Comparison of ENCODE assay signal across 37 cellular contexts in the genomic region with DNA sequence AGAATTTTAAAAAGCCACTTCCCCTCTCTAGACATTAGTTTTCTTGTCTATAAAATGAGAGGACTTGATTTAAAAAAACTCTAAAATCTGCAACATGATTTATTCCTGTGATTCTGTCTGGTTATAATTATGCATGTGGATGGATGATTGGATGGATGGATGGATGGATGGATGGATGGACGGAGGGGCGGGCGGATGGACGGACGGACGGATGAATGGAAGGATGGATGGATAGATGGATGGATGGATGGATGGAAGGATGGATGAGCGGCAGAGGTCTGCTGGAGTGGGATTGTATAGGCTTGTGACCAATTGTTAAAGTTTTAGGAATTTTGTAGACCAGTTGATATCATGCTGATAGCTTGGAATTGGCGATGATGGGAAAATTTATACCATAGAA.
"Had no signal": no experiment of that assay in that cellular context is flagged by ENCODE, and none has a peak within 500 bp of the region (broad histone marks: within the 10 kb centered on the region; RNA-seq: fewer than 3 reads in every experiment).

No MANE protein-coding gene starts in this region.

- H3K4me3 ChIP-seq: adrenal gland, ascending aorta, body of pancreas, breast epithelium, cardiac muscle cell had no signal

- H3K36me3 ChIP-seq: adrenal gland, ascending aorta, brain microvascular endothelial cell, breast epithelium, cardiac muscle cell had no signal

- H3K9me3 ChIP-seq: adrenal gland, ascending aorta had no signal

- H3K4me1 ChIP-seq: adrenal gland, ascending aorta, body of pancreas, breast epithelium had no signal

- H3K9me3 Mint-ChIP-seq: activated naive CD4-positive, alpha-beta T cell treated with anti-CD3 and anti-CD28 coated beads, Interleukin-2, amount 50 U/mL, for 24 hours; activated T-cell treated with anti-CD3 and anti-CD28 coated beads, Interleukin-2, amount 50 U/mL, for 4 hours; activated T-helper 17 cell treated with anti-CD3 and anti-CD28 coated beads, Interleukin-2, amount 50 U/mL, for 72 hours; central memory CD8-positive, alpha-beta T cell had no signal

- H3K4me1 Mint-ChIP-seq: activated naive CD4-positive, alpha-beta T cell treated with anti-CD3 and anti-CD28 coated beads, Interleukin-2, amount 50 U/mL, for 24 hours; activated naive CD8-positive, alpha-beta T cell treated with anti-CD3 and anti-CD28 coated beads for 36 hours; activated naive CD8-positive, alpha-beta T cell treated with anti-CD3 and anti-CD28 coated beads, Interleukin-2, amount 10 ng/mL, durations not matched to agents 7 days and 5 days; activated T-helper 17 cell treated with anti-CD3 and anti-CD28 coated beads, Interleukin-2, amount 50 U/mL, for 72 hours; central memory CD8-positive, alpha-beta T cell had no signal

- H3K27ac ChIP-seq: adrenal gland, ascending aorta, body of pancreas, brain microvascular endothelial cell, breast epithelium, cardiac muscle cell had no signal

- H3K27ac Mint-ChIP-seq: activated naive CD4-positive, alpha-beta T cell treated with anti-CD3 and anti-CD28 coated beads for 36 hours; activated naive CD4-positive, alpha-beta T cell treated with anti-CD3 and anti-CD28 coated beads, Interleukin-2, amount 10 ng/mL, durations not matched to agents 7 days and 5 days; activated naive CD4-positive, alpha-beta T cell treated with anti-CD3 and anti-CD28 coated beads, Interleukin-2, amount 50 U/mL, for 24 hours; activated naive CD4-positive, alpha-beta T cell treated with anti-CD3 and anti-CD28 coated beads, Interleukin-2, amount 50 U/mL, for 72 hours; activated naive CD8-positive, alpha-beta T cell; activated naive CD8-positive, alpha-beta T cell treated with anti-CD3 and anti-CD28 coated beads for 36 hours; activated naive CD8-positive, alpha-beta T cell treated with anti-CD3 and anti-CD28 coated beads, Interleukin-2, amount 10 ng/mL, durations not matched to agents 7 days and 5 days; activated naive CD8-positive, alpha-beta T cell treated with anti-CD3 and anti-CD28 coated beads, Interleukin-2, amount 50 U/mL, for 24 hours; activated T-cell treated with anti-CD3 and anti-CD28 coated beads, Interleukin-2, amount 50 U/mL, for 24 hours; activated T-cell treated with anti-CD3 and anti-CD28 coated beads, Interleukin-2, amount 50 U/mL, for 72 hours; activated T-helper 1 cell treated with anti-CD3 and anti-CD28 coated beads, Interleukin-12 subunit alpha, Interleukin-12 subunit beta, Interleukin-2, Interleukin-4 antibody, amounts not matched to agents 30 ng/mL and 10 ng/mL and 1 ng/mL, durations not matched to agents 14 hours and 24 hours and 36 hours; activated T-helper 17 cell treated with anti-CD3 and anti-CD28 coated beads, Interleukin-2, amount 50 U/mL, for 72 hours; activated T-helper 2 cell treated with anti-CD3 and anti-CD28 coated beads, Interferon-gamma antibody, Interleukin-2, Interleukin-4, amounts not matched to agents 10 μg/mL and 5 μg/mL and 100 μg/mL, durations not matched to agents 14 hours and 24 hours and 36 hours; brain had no signal

- DNase-seq: activated effector memory CD4-positive, alpha-beta T cell treated with anti-CD3 and anti-CD28 coated beads, Interleukin-2, amount 50 U/mL, for 16 hours; activated effector memory CD4-positive, alpha-beta T cell treated with Interleukin-2 at 50 U/mL for 16 hours; activated gamma-delta T cell; activated gamma-delta T cell treated with Interleukin-2 at 50 U/mL for 16 hours; activated naive CD4-positive, alpha-beta T cell; activated naive CD4-positive, alpha-beta T cell treated with anti-CD3 and anti-CD28 coated beads for 36 hours; activated naive CD4-positive, alpha-beta T cell treated with anti-CD3 and anti-CD28 coated beads, Interleukin-2, amount 10 ng/mL, durations not matched to agents 7 days and 5 days; activated naive CD4-positive, alpha-beta T cell treated with anti-CD3 and anti-CD28 coated beads, Interleukin-2, amount 50 U/mL, for 16 hours; activated naive CD4-positive, alpha-beta T cell treated with Interleukin-2 at 50 U/mL for 16 hours; activated naive CD8-positive, alpha-beta T cell treated with anti-CD3 and anti-CD28 coated beads for 36 hours; activated naive CD8-positive, alpha-beta T cell treated with anti-CD3 and anti-CD28 coated beads, Interleukin-2, amount 10 ng/mL, durations not matched to agents 7 days and 5 days; activated naive CD8-positive, alpha-beta T cell treated with anti-CD3 and anti-CD28 coated beads, Interleukin-2, amount 50 U/mL, for 24 hours; activated T-cell treated with anti-CD3 and anti-CD28 coated beads, Interleukin-2, amount 50 U/mL, for 24 hours; activated T-cell treated with anti-CD3 and anti-CD28 coated beads, Interleukin-2, amount 50 U/mL, for 4 hours; activated T-cell treated with anti-CD3 and anti-CD28 coated beads, Interleukin-2, amount 50 U/mL, for 48 hours; activated T-cell treated with anti-CD3 and anti-CD28 coated beads, Interleukin-2, amount 50 U/mL, for 72 hours; adrenal gland; amniotic stem cell; amygdala; anterior cingulate cortex; aorta; body of pancreas; brain microvascular endothelial cell; caudate nucleus; central memory CD4-positive, alpha-beta T cell; cerebellar nuclear complex had no signal

- H3K36me3 Mint-ChIP-seq: activated naive CD4-positive, alpha-beta T cell treated with anti-CD3 and anti-CD28 coated beads, Interleukin-2, amount 50 U/mL, for 24 hours had no signal

- H3K4me3 Mint-ChIP-seq: activated naive CD4-positive, alpha-beta T cell treated with anti-CD3 and anti-CD28 coated beads for 36 hours; activated naive CD4-positive, alpha-beta T cell treated with anti-CD3 and anti-CD28 coated beads, Interleukin-2, amount 10 ng/mL, durations not matched to agents 7 days and 5 days; activated naive CD4-positive, alpha-beta T cell treated with anti-CD3 and anti-CD28 coated beads, Interleukin-2, amount 50 U/mL, for 24 hours; activated naive CD8-positive, alpha-beta T cell; activated naive CD8-positive, alpha-beta T cell treated with anti-CD3 and anti-CD28 coated beads for 36 hours; activated naive CD8-positive, alpha-beta T cell treated with anti-CD3 and anti-CD28 coated beads, Interleukin-2, amount 10 ng/mL, durations not matched to agents 7 days and 5 days; activated naive CD8-positive, alpha-beta T cell treated with anti-CD3 and anti-CD28 coated beads, Interleukin-2, amount 50 U/mL, for 24 hours; activated T-cell treated with anti-CD3 and anti-CD28 coated beads, Interleukin-2, amount 50 U/mL, for 24 hours; activated T-cell treated with anti-CD3 and anti-CD28 coated beads, Interleukin-2, amount 50 U/mL, for 4 hours; activated T-cell treated with anti-CD3 and anti-CD28 coated beads, Interleukin-2, amount 50 U/mL, for 72 hours; activated T-helper 1 cell treated with anti-CD3 and anti-CD28 coated beads, Interleukin-12 subunit alpha, Interleukin-12 subunit beta, Interleukin-2, Interleukin-4 antibody, amounts not matched to agents 30 ng/mL and 10 ng/mL and 1 ng/mL, durations not matched to agents 14 hours and 24 hours and 36 hours; activated T-helper 17 cell treated with anti-CD3 and anti-CD28 coated beads, Interleukin-2, amount 50 U/mL, for 72 hours; brain; central memory CD8-positive, alpha-beta T cell had no signal

- H3K27me3 Mint-ChIP-seq: activated naive CD4-positive, alpha-beta T cell treated with anti-CD3 and anti-CD28 coated beads, Interleukin-2, amount 50 U/mL, for 24 hours; activated naive CD8-positive, alpha-beta T cell; activated naive CD8-positive, alpha-beta T cell treated with anti-CD3 and anti-CD28 coated beads for 36 hours; activated naive CD8-positive, alpha-beta T cell treated with anti-CD3 and anti-CD28 coated beads, Interleukin-2, amount 50 U/mL, for 24 hours; activated T-cell treated with anti-CD3 and anti-CD28 coated beads, Interleukin-2, amount 50 U/mL, for 24 hours; activated T-helper 17 cell treated with anti-CD3 and anti-CD28 coated beads, Interleukin-2, amount 50 U/mL, for 72 hours; brain; central memory CD8-positive, alpha-beta T cell had no signal
